ENCODE assay signal across 18 cellular contexts in the genomic region with DNA sequence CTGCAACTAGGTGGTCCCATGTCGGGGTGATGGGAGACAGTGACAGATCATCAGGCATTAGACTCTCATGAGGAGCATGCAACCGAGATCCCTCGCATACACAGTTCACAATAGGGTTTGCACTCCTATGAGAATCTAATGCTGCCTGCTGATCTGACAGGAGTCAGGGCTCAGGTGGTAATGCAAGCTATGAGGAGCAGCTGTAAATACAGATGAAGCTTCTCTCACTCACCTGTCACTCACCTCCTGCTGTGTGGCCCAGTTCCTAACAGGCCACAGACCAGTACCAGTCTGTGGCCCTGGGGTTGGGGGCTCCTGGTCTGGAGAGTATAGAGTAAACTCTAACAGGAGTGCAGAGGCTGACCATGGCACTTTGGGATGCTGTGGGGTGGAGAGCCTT.
DNase-seq lines count a peak whose midpoint lies in the region; ATAC-seq and TF ChIP-seq lines count a peak whose summit lies in the region.
"Had no signal": no experiment of that assay in that cellular context is flagged by ENCODE, and none has a peak within 500 bp of the region (broad histone marks: within the 10 kb centered on the region; RNA-seq: fewer than 3 reads in every experiment).

No MANE protein-coding gene starts in this region.

- H3K36me3 Mint-ChIP-seq in activated B cell treated with CpG ODN at 0.5 μM for 24 hours (ENCODE audit: low read depth) = no peaks in the 10 kb centered on the region
- H3K36me3 Mint-ChIP-seq: CD4-positive, alpha-beta memory T cell had no signal

- no peak overlapping the region for H3K4me3 Mint-ChIP-seq in activated B cell treated with CpG ODN at 0.5 μM for 24 hours
- H3K4me3 Mint-ChIP-seq: CD4-positive, alpha-beta memory T cell had no signal

- intact Hi-C loops in activated B cell treated with CpG ODN at 0.5 μM for 24 hours (cut with micrococcal nuclease) = loop anchor here (2.0 kb wide), 2 partner anchors 16 to 554 kb away; no protein-coding TSS in a partner anchor

- no peak for ATAC-seq in activated B cell treated with CpG ODN at 0.5 μM for 24 hours (ENCODE audit: low read depth)
- ATAC-seq in HG02678 (IDR thresholded peaks at IDR 0.05; ENCODE audit: unreplicated experiment) = no peak
- ATAC-seq: HCT116 had no signal

- POLR2A ChIA-PET in activated B cell treated with CpG ODN at 0.5 μM for 24 hours (lab: Charles Lee) = interaction anchor here (1.0 to 2.0 kb wide), 4 partner anchors 39 to 553 kb away, joined by 3 to 8 read pairs (median 4); no protein-coding TSS in a partner anchor

- H3K27me3 ChIP-seq in HL-60 (ENCODE audit: insufficient read depth, poor library complexity, severe bottlenecking) (no peaks in the 10 kb centered on the region), neutrophil (no peaks in the 10 kb centered on the region)

- H3K4me1 Mint-ChIP-seq in activated B cell treated with CpG ODN at 0.5 μM for 24 hours = peaks cover 42% of the 10 kb centered on the region
- H3K4me1 Mint-ChIP-seq: CD4-positive, alpha-beta memory T cell had no signal

- H3K4me3 ChIP-seq in HL-60 (replicated peaks; ENCODE audit: insufficient read depth, low read length) (no peak overlapping the region), neutrophil (ENCODE audit: low read depth in 1 of 2, low read length in 1 of 2) (no peak overlapping the region), coronary artery (no peak overlapping the region)

- TF ChIP-seq CTCF in HL-60 (IDR thresholded peaks at IDR 0.05; ENCODE audit: insufficient read depth, low read length) = no peak
- TF ChIP-seq CTCF in activated B cell treated with CpG ODN at 0.5 μM for 24 hours (IDR thresholded peaks at IDR 0.05) = no peak
- no peak for TF ChIP-seq CTCF in neutrophil (IDR thresholded peaks at IDR 0.05)
- TF ChIP-seq CTCF in coronary artery (IDR thresholded peaks at IDR 0.05) = no peak

- H3K27ac ChIP-seq in HL-60 (replicated peaks) (peak overlapping the region; percentile 92), neutrophil (peak overlapping the region; percentile 91), coronary artery (no peak overlapping the region)
- H3K27ac ChIP-seq: C4-2B had no signal

- H3K9me3 Mint-ChIP-seq in activated B cell treated with CpG ODN at 0.5 μM for 24 hours = no peaks in the 10 kb centered on the region
- H3K9me3 Mint-ChIP-seq: CD4-positive, alpha-beta memory T cell had no signal

- peaks cover 42 to 50% of the 10 kb centered on the region in 2 experiments for H3K4me1 ChIP-seq in neutrophil (ENCODE audit: control insufficient read depth in 1 of 2, insufficient read depth in 1 of 2, low read depth in 1 of 2, low read length in 1 of 2)

- DNase-seq in HL-60 (ENCODE audit: low read depth in 1 of 2, low spot score in 1 of 2) = no peak
- no peak for DNase-seq in activated B cell treated with CpG ODN at 0.5 μM for 24 hours
- DNase-seq in coronary artery (ENCODE audit: low spot score) = no peak
- DNase-seq in retina = no peak
- DNase-seq in NCI-H526 treated with DMSO at 0.1 percent for 48 hours (lab: John Stamatoyannopoulos, UW) = no peak
- DNase-seq: ACHN; CD4-positive, alpha-beta memory T cell; DMS153; DMS79 treated with DMSO at 0.1 percent for 48 hours; GF-D8; GOT3; H7; IMR-90; KBM-7 had no signal

- H3K27ac Mint-ChIP-seq in activated B cell treated with CpG ODN at 0.5 μM for 24 hours = peak overlapping the region; percentile 96

- H3K36me3 ChIP-seq in neutrophil = no peaks in the 10 kb centered on the region

- no peaks in the 10 kb centered on the region for H3K9me3 ChIP-seq in neutrophil

- H3K27me3 Mint-ChIP-seq in activated B cell treated with CpG ODN at 0.5 μM for 24 hours = no peaks in the 10 kb centered on the region
- H3K27me3 Mint-ChIP-seq: CD4-positive, alpha-beta memory T cell had no signal

- CTCF ChIA-PET in activated B cell treated with CpG ODN at 0.5 μM for 24 hours (lab: Charles Lee) = no interaction called here

Comparison
In these comparisons a context has a peak if more than half of its experiments do, and no peak if none do; other contexts are left out.
1. H3K27ac ChIP-seq: peak in HL-60 (single experiment) and neutrophil (single experiment); none in coronary artery (0 of 2).